In the genomic region with DNA sequence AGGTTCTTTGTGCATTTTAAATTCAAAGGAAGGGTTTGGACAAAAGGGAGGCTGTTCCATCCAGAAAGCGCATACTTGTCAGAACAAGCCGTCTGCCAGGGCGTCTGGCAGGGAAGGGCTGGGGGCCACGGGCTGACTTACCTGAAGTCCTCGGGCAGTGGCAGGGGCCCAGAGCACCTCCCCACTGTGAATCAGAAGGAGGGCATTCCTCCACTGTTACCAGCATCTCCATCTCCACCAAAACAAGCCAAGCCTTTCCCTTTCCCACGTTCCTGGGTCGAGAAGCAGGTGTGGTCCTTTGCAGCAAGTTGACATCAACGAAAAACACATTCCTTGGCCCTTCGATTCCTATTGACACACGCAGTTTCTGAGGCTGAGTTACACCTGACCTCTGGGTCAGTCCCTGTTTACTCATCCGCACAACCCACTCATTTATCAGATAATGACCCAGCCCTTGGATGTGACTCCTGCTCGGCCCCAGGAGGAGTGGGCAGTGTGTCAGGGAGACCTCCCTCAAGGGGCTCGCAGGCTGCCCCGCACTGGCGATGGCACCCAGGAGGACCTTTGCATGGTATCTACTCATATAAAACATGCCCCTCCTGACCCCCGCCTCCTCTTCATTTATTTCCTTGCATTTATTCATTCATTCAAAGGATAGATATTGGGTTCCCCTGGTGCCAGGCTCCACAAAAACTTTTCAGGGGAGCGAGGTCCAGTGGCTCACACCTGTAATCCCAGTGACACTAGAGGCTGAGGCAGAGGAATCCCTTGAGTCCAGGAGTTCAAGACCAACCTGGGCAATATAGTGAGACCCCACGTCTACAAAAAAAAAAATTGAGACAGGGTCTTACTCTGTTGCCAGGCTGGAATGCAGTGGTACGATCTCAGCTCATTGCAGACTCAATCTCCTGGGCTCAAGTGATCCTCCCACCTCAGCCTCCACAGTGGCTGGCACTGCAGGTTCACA, we compare ENCODE assay signal across 8 cellular contexts.
DNase-seq lines count a peak whose midpoint lies in the region; ATAC-seq lines count a peak whose summit lies in the region.

No MANE protein-coding gene starts in this region.

- H3K4me1 ChIP-seq in skeletal muscle tissue (ENCODE audit: control insufficient read depth in 3 of 3, insufficient read depth in 3 of 3, low read length in 3 of 3), result peaks cover 35 to 45% (median 44%) of the 10 kb centered on the region in 3 donors

- H3K27ac Mint-ChIP-seq in T-helper 17 cell, result peak overlapping the region; percentile 9

- no peak overlapping the region for H3K4me3 ChIP-seq in skeletal muscle tissue (ENCODE audit: low read length in 3 of 3)

- H3K27me3 Mint-ChIP-seq in T-helper 17 cell, result peaks cover 6% of the 10 kb centered on the region

- H3K36me3 ChIP-seq in skeletal muscle tissue (ENCODE audit: control insufficient read depth in 3 of 3, insufficient read depth in 3 of 3, low read length in 3 of 3), result no peaks in the 10 kb centered on the region

- peak overlapping the region; percentile 81 for H3K27ac ChIP-seq in skeletal muscle tissue (ENCODE audit: low read depth, low read length)

- H3K9me3 ChIP-seq in T-helper 17 cell (ENCODE audit: control insufficient read depth, low read length, poor library complexity, severe bottlenecking) (no peaks in the 10 kb centered on the region), skeletal muscle tissue (ENCODE audit: control insufficient read depth in 3 of 3, low read length in 3 of 3) (no peaks in the 10 kb centered on the region)

- H3K27me3 ChIP-seq in skeletal muscle tissue (ENCODE audit: control insufficient read depth in 3 of 3, insufficient read depth in 3 of 3, low read length in 3 of 3), result no peaks in the 10 kb centered on the region

- H3K36me3 Mint-ChIP-seq in T-helper 17 cell (ENCODE audit: low read depth), result no peaks in the 10 kb centered on the region

- peak overlapping the region in 2 of 3 donors; percentile 28 to 51 for H3K9ac ChIP-seq in skeletal muscle tissue (ENCODE audit: low read depth in 1 of 3, low read length in 3 of 3)

- no peak for ATAC-seq in T-helper 17 cell
- no peak for ATAC-seq in GM21576 (IDR thresholded peaks at IDR 0.05; ENCODE audit: unreplicated experiment)
- ATAC-seq in HG02840 (IDR thresholded peaks at IDR 0.05; ENCODE audit: low FRiP score, unreplicated experiment), result no peak

- H3K4me3 Mint-ChIP-seq in T-helper 17 cell, result no peak overlapping the region

- H3K4me1 Mint-ChIP-seq in T-helper 17 cell, result peaks cover 19% of the 10 kb centered on the region

- DNase-seq in ELR (ENCODE audit: low read depth) (peak; percentile 90), T-helper 17 cell (no peak), iris pigment epithelial cell (ENCODE audit: low read depth) (peak; percentile 51), SIG-M5 treated with dmso at 0.1 percent for 504 hours (lab: John Stamatoyannopoulos, UW; ENCODE audit: unreplicated experiment) (no peak), cortex of kidney (lab: John Stamatoyannopoulos, UW) (no peak)

Comparison
In these comparisons a context has a peak if more than half of its experiments do, and no peak if none do; other contexts are left out.
1. DNase-seq: peak in ELR (single experiment) and iris pigment epithelial cell (single experiment); none in T-helper 17 cell (0 of 3), SIG-M5 treated with dmso at 0.1 percent for 504 hours (single experiment) and cortex of kidney (single experiment).